1 cellular context compared by ENCODE assay signal in the genomic region with DNA sequence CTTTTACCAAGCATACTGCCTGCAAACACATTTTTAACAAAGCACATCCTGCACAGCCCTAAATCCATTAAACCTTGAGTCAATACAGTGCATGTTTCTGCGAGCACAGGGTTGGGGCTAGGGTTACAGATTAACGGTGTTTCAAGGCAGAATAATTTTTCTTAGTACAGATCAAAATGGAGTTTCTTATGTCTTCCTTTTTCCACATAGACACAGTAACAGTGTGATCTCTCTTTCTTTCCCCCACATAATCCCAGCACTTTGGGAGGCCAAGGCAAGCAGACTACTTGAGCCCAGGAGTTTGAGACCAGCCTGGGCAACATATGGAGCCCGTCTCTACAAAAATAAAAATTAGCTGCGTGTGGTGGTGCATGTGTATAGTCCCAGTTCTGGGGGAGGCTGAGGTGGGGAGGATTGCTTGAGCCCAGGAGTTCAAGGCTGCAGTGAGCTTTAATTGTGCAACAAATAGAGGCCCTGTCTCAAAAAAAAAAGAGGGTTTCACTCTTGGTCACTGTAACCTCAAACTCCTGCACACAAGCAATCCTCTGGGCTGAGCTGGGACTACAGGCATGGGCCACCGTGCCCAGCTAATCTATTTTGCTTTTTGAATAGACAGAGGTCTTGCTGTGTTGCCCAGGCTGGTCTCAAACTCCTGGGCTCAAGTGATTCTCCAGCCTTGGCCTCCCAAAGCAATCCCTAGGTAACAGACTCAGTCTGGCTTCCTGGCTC.
TF ChIP-seq lines count a peak whose summit lies in the region.

No MANE protein-coding gene starts in this region.

TF ChIP-seq in K562, 482 proteins besides CTCF, POLR2A, EP300 and RAD21 (continued from another document and continues in another):
- TF ChIP-seq, protein P1, sequence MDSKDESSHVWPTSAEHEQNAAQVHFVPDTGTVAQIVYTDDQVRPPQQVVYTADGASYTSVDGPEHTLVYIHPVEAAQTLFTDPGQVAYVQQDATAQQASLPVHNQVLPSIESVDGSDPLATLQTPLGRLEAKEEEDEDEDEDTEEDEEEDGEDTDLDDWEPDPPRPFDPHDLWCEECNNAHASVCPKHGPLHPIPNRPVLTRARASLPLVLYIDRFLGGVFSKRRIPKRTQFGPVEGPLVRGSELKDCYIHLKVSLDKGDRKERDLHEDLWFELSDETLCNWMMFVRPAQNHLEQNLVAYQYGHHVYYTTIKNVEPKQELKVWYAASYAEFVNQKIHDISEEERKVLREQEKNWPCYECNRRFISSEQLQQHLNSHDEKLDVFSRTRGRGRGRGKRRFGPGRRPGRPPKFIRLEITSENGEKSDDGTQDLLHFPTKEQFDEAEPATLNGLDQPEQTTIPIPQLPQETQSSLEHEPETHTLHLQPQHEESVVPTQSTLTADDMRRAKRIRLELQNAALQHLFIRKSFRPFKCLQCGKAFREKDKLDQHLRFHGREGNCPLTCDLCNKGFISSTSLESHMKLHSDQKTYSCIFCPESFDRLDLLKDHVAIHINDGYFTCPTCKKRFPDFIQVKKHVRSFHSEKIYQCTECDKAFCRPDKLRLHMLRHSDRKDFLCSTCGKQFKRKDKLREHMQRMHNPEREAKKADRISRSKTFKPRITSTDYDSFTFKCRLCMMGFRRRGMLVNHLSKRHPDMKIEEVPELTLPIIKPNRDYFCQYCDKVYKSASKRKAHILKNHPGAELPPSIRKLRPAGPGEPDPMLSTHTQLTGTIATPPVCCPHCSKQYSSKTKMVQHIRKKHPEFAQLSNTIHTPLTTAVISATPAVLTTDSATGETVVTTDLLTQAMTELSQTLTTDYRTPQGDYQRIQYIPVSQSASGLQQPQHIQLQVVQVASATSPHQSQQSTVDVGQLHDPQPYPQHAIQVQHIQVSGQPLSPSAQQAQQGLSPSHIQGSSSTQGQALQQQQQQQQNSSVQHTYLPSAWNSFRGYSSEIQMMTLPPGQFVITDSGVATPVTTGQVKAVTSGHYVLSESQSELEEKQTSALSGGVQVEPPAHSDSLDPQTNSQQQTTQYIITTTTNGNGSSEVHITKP (IDR thresholded peaks at IDR 0.05; ENCODE audit: partially characterized antibody) = no peak
- TF ChIP-seq POLR3G (IDR thresholded peaks at IDR 0.05; ENCODE audit: extremely low read depth, insufficient read length, insufficient replicate concordance) = no peak
- no peak for TF ChIP-seq ZNF174 (CRISPR knock-in tag; IDR thresholded peaks at IDR 0.05)
- TF ChIP-seq KAT8 (IDR thresholded peaks at IDR 0.05; ENCODE audit: low read depth) = no peak
- TF ChIP-seq, protein P2, sequence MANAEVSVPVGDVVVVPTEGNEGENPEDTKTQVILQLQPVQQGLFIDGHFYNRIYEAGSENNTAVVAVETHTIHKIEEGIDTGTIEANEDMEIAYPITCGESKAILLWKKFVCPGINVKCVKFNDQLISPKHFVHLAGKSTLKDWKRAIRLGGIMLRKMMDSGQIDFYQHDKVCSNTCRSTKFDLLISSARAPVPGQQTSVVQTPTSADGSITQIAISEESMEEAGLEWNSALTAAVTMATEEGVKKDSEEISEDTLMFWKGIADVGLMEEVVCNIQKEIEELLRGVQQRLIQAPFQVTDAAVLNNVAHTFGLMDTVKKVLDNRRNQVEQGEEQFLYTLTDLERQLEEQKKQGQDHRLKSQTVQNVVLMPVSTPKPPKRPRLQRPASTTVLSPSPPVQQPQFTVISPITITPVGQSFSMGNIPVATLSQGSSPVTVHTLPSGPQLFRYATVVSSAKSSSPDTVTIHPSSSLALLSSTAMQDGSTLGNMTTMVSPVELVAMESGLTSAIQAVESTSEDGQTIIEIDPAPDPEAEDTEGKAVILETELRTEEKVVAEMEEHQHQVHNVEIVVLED (CRISPR knock-in tag; IDR thresholded peaks at IDR 0.05) = 0 out of 2 replicates have a peak, but pooled peaks have one; percentile 46
- no peak for TF ChIP-seq PHB2 (IDR thresholded peaks at IDR 0.05; ENCODE audit: low read depth)
- TF ChIP-seq NFXL1 (CRISPR knock-in tag; IDR thresholded peaks at IDR 0.05) = peak; percentile 81; the same call in 1 of the 2 replicates
- no peak for TF ChIP-seq HNRNPL (IDR thresholded peaks at IDR 0.05; ENCODE audit: low read depth, low read length)
- TF ChIP-seq, protein P3, sequence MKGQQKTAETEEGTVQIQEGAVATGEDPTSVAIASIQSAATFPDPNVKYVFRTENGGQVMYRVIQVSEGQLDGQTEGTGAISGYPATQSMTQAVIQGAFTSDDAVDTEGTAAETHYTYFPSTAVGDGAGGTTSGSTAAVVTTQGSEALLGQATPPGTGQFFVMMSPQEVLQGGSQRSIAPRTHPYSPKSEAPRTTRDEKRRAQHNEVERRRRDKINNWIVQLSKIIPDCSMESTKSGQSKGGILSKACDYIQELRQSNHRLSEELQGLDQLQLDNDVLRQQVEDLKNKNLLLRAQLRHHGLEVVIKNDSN (CRISPR knock-in tag; IDR thresholded peaks at IDR 0.05) = 0 out of 2 replicates have a peak, but pooled peaks have one; percentile 7
- TF ChIP-seq, protein P4, sequence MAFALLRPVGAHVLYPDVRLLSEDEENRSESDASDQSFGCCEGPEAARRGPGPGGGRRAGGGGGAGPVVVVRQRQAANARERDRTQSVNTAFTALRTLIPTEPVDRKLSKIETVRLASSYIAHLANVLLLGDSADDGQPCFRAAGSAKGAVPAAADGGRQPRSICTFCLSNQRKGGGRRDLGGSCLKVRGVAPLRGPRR (CRISPR knock-in tag; IDR thresholded peaks at IDR 0.05) = peak; percentile 91
- no peak for TF ChIP-seq HSF4 (CRISPR knock-in tag; IDR thresholded peaks at IDR 0.05; ENCODE audit: borderline replicate concordance)
- no peak for TF ChIP-seq MTA1 (IDR thresholded peaks at IDR 0.05; ENCODE audit: borderline replicate concordance)
- no peak for TF ChIP-seq MTA2 (IDR thresholded peaks at IDR 0.05; ENCODE audit: low read depth)
- TF ChIP-seq PTRF (tag; IDR thresholded peaks at IDR 0.05) = peak; percentile 76
- TF ChIP-seq ZNF134 (CRISPR knock-in tag; conservative IDR thresholded peaks at IDR 0.05) = 0 out of 2 replicates have a peak, but pooled peaks have one; percentile 16
- TF ChIP-seq SRSF9 (IDR thresholded peaks at IDR 0.05; ENCODE audit: borderline replicate concordance, low read depth, low read length) = no peak
- TF ChIP-seq E2F3 (CRISPR knock-in tag; IDR thresholded peaks at IDR 0.05) = peak; percentile 47; the same call in 1 of the 2 replicates
- no peak for TF ChIP-seq MYC (IDR thresholded peaks at IDR 0.05; ENCODE audit: low read depth, low read length)
- no peak for TF ChIP-seq MYC (CRISPR knock-in tag; IDR thresholded peaks at IDR 0.05; ENCODE audit: borderline replicate concordance, low read depth)
- no peak for TF ChIP-seq BACH1 (tag; IDR thresholded peaks at IDR 0.05)
- TF ChIP-seq, protein P5, sequence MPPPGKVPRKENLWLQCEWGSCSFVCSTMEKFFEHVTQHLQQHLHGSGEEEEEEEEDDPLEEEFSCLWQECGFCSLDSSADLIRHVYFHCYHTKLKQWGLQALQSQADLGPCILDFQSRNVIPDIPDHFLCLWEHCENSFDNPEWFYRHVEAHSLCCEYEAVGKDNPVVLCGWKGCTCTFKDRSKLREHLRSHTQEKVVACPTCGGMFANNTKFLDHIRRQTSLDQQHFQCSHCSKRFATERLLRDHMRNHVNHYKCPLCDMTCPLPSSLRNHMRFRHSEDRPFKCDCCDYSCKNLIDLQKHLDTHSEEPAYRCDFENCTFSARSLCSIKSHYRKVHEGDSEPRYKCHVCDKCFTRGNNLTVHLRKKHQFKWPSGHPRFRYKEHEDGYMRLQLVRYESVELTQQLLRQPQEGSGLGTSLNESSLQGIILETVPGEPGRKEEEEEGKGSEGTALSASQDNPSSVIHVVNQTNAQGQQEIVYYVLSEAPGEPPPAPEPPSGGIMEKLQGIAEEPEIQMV (tag; conservative IDR thresholded peaks at IDR 0.05; ENCODE audit: low read depth) = 0 out of 2 replicates have a peak, but pooled peaks have one; percentile 22
- TF ChIP-seq RBFOX2 (IDR thresholded peaks at IDR 0.05; ENCODE audit: low read depth, low read length) = no peak
- no peak for TF ChIP-seq RBM17 (IDR thresholded peaks at IDR 0.05; ENCODE audit: borderline replicate concordance, low read depth, low read length)
- TF ChIP-seq, protein P6, sequence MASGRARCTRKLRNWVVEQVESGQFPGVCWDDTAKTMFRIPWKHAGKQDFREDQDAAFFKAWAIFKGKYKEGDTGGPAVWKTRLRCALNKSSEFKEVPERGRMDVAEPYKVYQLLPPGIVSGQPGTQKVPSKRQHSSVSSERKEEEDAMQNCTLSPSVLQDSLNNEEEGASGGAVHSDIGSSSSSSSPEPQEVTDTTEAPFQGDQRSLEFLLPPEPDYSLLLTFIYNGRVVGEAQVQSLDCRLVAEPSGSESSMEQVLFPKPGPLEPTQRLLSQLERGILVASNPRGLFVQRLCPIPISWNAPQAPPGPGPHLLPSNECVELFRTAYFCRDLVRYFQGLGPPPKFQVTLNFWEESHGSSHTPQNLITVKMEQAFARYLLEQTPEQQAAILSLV (tag; IDR thresholded peaks at IDR 0.05) = 0 out of 2 replicates have a peak, but pooled peaks have one; percentile 24
- TF ChIP-seq, protein P7, sequence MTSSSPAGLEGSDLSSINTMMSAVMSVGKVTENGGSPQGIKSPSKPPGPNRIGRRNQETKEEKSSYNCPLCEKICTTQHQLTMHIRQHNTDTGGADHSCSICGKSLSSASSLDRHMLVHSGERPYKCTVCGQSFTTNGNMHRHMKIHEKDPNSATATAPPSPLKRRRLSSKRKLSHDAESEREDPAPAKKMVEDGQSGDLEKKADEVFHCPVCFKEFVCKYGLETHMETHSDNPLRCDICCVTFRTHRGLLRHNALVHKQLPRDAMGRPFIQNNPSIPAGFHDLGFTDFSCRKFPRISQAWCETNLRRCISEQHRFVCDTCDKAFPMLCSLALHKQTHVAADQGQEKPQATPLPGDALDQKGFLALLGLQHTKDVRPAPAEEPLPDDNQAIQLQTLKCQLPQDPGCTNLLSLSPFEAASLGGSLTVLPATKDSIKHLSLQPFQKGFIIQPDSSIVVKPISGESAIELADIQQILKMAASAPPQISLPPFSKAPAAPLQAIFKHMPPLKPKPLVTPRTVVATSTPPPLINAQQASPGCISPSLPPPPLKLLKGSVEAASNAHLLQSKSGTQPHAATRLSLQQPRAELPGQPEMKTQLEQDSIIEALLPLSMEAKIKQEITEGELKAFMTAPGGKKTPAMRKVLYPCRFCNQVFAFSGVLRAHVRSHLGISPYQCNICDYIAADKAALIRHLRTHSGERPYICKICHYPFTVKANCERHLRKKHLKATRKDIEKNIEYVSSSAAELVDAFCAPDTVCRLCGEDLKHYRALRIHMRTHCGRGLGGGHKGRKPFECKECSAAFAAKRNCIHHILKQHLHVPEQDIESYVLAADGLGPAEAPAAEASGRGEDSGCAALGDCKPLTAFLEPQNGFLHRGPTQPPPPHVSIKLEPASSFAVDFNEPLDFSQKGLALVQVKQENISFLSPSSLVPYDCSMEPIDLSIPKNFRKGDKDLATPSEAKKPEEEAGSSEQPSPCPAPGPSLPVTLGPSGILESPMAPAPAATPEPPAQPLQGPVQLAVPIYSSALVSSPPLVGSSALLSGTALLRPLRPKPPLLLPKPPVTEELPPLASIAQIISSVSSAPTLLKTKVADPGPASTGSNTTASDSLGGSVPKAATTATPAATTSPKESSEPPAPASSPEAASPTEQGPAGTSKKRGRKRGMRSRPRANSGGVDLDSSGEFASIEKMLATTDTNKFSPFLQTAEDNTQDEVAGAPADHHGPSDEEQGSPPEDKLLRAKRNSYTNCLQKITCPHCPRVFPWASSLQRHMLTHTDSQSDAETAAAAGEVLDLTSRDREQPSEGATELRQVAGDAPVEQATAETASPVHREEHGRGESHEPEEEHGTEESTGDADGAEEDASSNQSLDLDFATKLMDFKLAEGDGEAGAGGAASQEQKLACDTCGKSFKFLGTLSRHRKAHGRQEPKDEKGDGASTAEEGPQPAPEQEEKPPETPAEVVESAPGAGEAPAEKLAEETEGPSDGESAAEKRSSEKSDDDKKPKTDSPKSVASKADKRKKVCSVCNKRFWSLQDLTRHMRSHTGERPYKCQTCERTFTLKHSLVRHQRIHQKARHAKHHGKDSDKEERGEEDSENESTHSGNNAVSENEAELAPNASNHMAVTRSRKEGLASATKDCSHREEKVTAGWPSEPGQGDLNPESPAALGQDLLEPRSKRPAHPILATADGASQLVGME (CRISPR knock-in tag; IDR thresholded peaks at IDR 0.05) = no peak
